In genomic region chr22:37633693-37634504, GRCh38 we compare ENCODE assay signal across 8 cellular contexts. TPM values are rescaled to one million over a fixed set of nuclear protein-coding genes. Genes with fewer than 3 reads are reported as not detected.
DNase-seq lines count a peak whose midpoint lies in the region; ATAC-seq and TF ChIP-seq lines count a peak whose summit lies in the region.

No MANE protein-coding gene starts in this region.

- no peaks in the 10 kb centered on the region for H3K36me3 Mint-ChIP-seq in activated T-cell treated with anti-CD3 and anti-CD28 coated beads, Interleukin-2, amount 50 U/mL, for 72 hours (ENCODE audit: insufficient read depth in 2 of 2)
- no peaks in the 10 kb centered on the region for H3K36me3 Mint-ChIP-seq in neural crest cell (ENCODE audit: low read depth)
- H3K36me3 Mint-ChIP-seq in type B pancreatic cell: no peaks in the 10 kb centered on the region

- no peaks in the 10 kb centered on the region for H3K9me3 Mint-ChIP-seq in activated T-cell treated with anti-CD3 and anti-CD28 coated beads, Interleukin-2, amount 50 U/mL, for 72 hours
- H3K9me3 Mint-ChIP-seq in neural crest cell (no peaks in the 10 kb centered on the region), type B pancreatic cell (no peaks in the 10 kb centered on the region)

- H3K27ac Mint-ChIP-seq in activated T-cell treated with anti-CD3 and anti-CD28 coated beads, Interleukin-2, amount 50 U/mL, for 72 hours: peak overlapping the region; percentile 94
- H3K27ac Mint-ChIP-seq in neural crest cell (ENCODE audit: unreplicated experiment): peak overlapping the region; percentile 89
- H3K27ac Mint-ChIP-seq in type B pancreatic cell: peak overlapping the region; percentile 72

- TF ChIP-seq CTCF in foreskin fibroblast (IDR thresholded peaks at IDR 0.05; ENCODE audit: low read depth, low read length) (no peak), neural crest cell (conservative IDR thresholded peaks at IDR 0.05) (no peak), type B pancreatic cell (conservative IDR thresholded peaks at IDR 0.05) (peak; percentile 44)

- peak; percentile 47 for ATAC-seq in HG02763 (IDR thresholded peaks at IDR 0.05; ENCODE audit: unreplicated experiment)
- ATAC-seq in activated T-cell treated with anti-CD3 and anti-CD28 coated beads, Interleukin-2, amount 50 U/mL, for 72 hours (replicated peaks in 1 of 2): peak; percentile 71 to 74

- no peaks in the 10 kb centered on the region for H3K27me3 Mint-ChIP-seq in activated T-cell treated with anti-CD3 and anti-CD28 coated beads, Interleukin-2, amount 50 U/mL, for 72 hours (ENCODE audit: low read depth)
- peaks cover 4% of the 10 kb centered on the region for H3K27me3 Mint-ChIP-seq in neural crest cell (ENCODE audit: low read depth)
- H3K27me3 Mint-ChIP-seq in type B pancreatic cell: no peaks in the 10 kb centered on the region

- peak overlapping the region in 1 of 2 donors; percentile 26 for H3K4me3 ChIP-seq in foreskin fibroblast (ENCODE audit: low read depth in 1 of 2, low read length in 2 of 2)

- DNase-seq in activated CD4-positive, alpha-beta T cell treated with anti-CD3 and anti-CD28 coated beads for 48 hours: peak; percentile 73
- no peak for DNase-seq in activated CD4-positive, alpha-beta T cell treated with anti-CD3 and anti-CD28 coated beads for 4 hours
- DNase-seq in NCI-H446 treated with DMSO at 0.1 percent for 48 hours (lab: John Stamatoyannopoulos, UW) (peak; percentile 29), foreskin fibroblast (peak; percentile 85 to 89), neural crest cell (ENCODE audit: low read depth, low spot score) (peak; percentile 69), type B pancreatic cell (ENCODE audit: extremely low spot score, unreplicated experiment) (peak; percentile 83)
- peak; percentile 78 to 79 for DNase-seq in activated T-cell treated with anti-CD3 and anti-CD28 coated beads, Interleukin-2, amount 50 U/mL, for 72 hours

- H3K4me1 Mint-ChIP-seq in activated T-cell treated with anti-CD3 and anti-CD28 coated beads, Interleukin-2, amount 50 U/mL, for 72 hours (ENCODE audit: low read depth): peaks cover 70% of the 10 kb centered on the region
- H3K4me1 Mint-ChIP-seq in neural crest cell (peaks cover 40% of the 10 kb centered on the region), type B pancreatic cell (ENCODE audit: unreplicated experiment) (peaks cover 17% of the 10 kb centered on the region)

- H3K4me3 Mint-ChIP-seq in activated T-cell treated with anti-CD3 and anti-CD28 coated beads, Interleukin-2, amount 50 U/mL, for 72 hours: peak overlapping the region; percentile 80 to 89
- H3K4me3 Mint-ChIP-seq in neural crest cell: peak overlapping the region; percentile 87
- peak overlapping the region; percentile 71 for H3K4me3 Mint-ChIP-seq in type B pancreatic cell

RNA-seq across cellular contexts. Expression of gene SH3BP1, which starts 5.6 kb away (rescaled TPM):
- 100 to 1,000 TPM in 1 of 2 donors, 10 to 100 TPM in 1; 99.0 to 103 TPM for total RNA-seq in activated T-cell treated with anti-CD3 and anti-CD28 coated beads, Interleukin-2, amount 50 U/mL, for 72 hours
- total RNA-seq in neural crest cell (36.4 and 36.6 TPM in 2 replicates), type B pancreatic cell (ENCODE audit: low replicate concordance) (30.0 and 31.1 TPM in 2 replicates)

RNA-seq across cellular contexts. Expression of gene PDXP, which starts 24.6 kb away (rescaled TPM):
- total RNA-seq in activated T-cell treated with anti-CD3 and anti-CD28 coated beads, Interleukin-2, amount 50 U/mL, for 72 hours: 10 to 100 TPM; 14.8 to 17.2 TPM
- total RNA-seq in neural crest cell (51.5 and 55.3 TPM in 2 replicates), type B pancreatic cell (ENCODE audit: low replicate concordance) (15.6 and 30.2 TPM in 2 replicates)

RNA-seq across cellular contexts. Expression of gene GGA1, which starts 25.3 kb away (rescaled TPM):
- total RNA-seq in activated T-cell treated with anti-CD3 and anti-CD28 coated beads, Interleukin-2, amount 50 U/mL, for 72 hours: 10 to 100 TPM; 81.5 to 96.2 TPM
- total RNA-seq in neural crest cell (85.1 and 88.6 TPM in 2 replicates), type B pancreatic cell (ENCODE audit: low replicate concordance) (71.8 and 80.2 TPM in 2 replicates)

RNA-seq across cellular contexts. Expression of gene LGALS1, which starts 41.5 kb away (rescaled TPM):
- total RNA-seq in activated T-cell treated with anti-CD3 and anti-CD28 coated beads, Interleukin-2, amount 50 U/mL, for 72 hours: 100 to 1,000 TPM; 303 to 803 TPM
- 16.1 and 21.0 TPM in 2 replicates for total RNA-seq in neural crest cell
- 1.8 and 235 TPM in 2 replicates for total RNA-seq in type B pancreatic cell (ENCODE audit: low replicate concordance)

RNA-seq across cellular contexts. Expression of gene NOL12, which starts 52.2 kb away (rescaled TPM):
- total RNA-seq in activated T-cell treated with anti-CD3 and anti-CD28 coated beads, Interleukin-2, amount 50 U/mL, for 72 hours: 10 to 100 TPM; 31.3 to 36.3 TPM
- total RNA-seq in neural crest cell: 43.3 and 44.5 TPM in 2 replicates
- total RNA-seq in type B pancreatic cell (ENCODE audit: low replicate concordance): 18.5 and 23.9 TPM in 2 replicates

Comparison
In these comparisons a context has a peak if more than half of its experiments do, and no peak if none do; other contexts are left out.
1. DNase-seq: peak in activated CD4-positive, alpha-beta T cell treated with anti-CD3 and anti-CD28 coated beads for 48 hours (single experiment), NCI-H446 treated with DMSO at 0.1 percent for 48 hours (single experiment), activated T-cell treated with anti-CD3 and anti-CD28 coated beads, Interleukin-2, amount 50 U/mL, for 72 hours (2 of 2), foreskin fibroblast (2 of 2), neural crest cell (single experiment) and type B pancreatic cell (single experiment); none in activated CD4-positive, alpha-beta T cell treated with anti-CD3 and anti-CD28 coated beads for 4 hours (0 of 2).
2. Peak in every context shown above with its lines, with median percentiles within 50 percentile points of each other: H3K27ac Mint-ChIP-seq and H3K4me3 Mint-ChIP-seq.